25 cellular contexts compared by ENCODE assay signal in genomic region chr7:158005531-158005930, GRCh38.
"Had no signal": no experiment of that assay in that cellular context is flagged by ENCODE, and none has a peak within 500 bp of the region (broad histone marks: within the 10 kb centered on the region; RNA-seq: fewer than 3 reads in every experiment).

No MANE protein-coding gene starts in this region.

- H3K4me2 ChIP-seq: PC-9 had no signal

- H3K27ac ChIP-seq: ascending aorta, cardiac muscle cell, colonic mucosa, PC-9, WERI-Rb-1 had no signal

- ATAC-seq: activated CD8-positive, alpha-beta T cell treated with anti-CD3 and anti-CD28 coated beads, Interleukin-2, amount 10 ng/mL, durations not matched to agents 7 days and 5 days had no signal

- H3K4me1 ChIP-seq: ascending aorta, colonic mucosa had no signal

- H3K36me3 ChIP-seq: ascending aorta, cardiac muscle cell, colonic mucosa, MG63, WERI-Rb-1 had no signal

- H3K27me3 ChIP-seq: ascending aorta, cardiac muscle cell, colonic mucosa, MG63 had no signal

- H3K9me3 ChIP-seq: ascending aorta, colonic mucosa, MG63 had no signal

- H2AFZ ChIP-seq: PC-9 had no signal

- H3K4me3 ChIP-seq: ascending aorta, cardiac muscle cell, colonic mucosa, MG63, PC-9 had no signal

- DNase-seq: activated CD4-positive, alpha-beta T cell treated with anti-CD3 and anti-CD28 coated beads, Interleukin-2, amount 10 ng/mL, durations not matched to agents 7 days and 5 days; activated CD4-positive, alpha-beta T cell treated with anti-CD3 and anti-CD28 coated beads, Interleukin-2, amount 50 U/mL, for 48 hours; activated CD8-positive, alpha-beta memory T cell treated with anti-CD3 and anti-CD28 coated beads, Interleukin-2, amount 50 U/mL, for 48 hours; activated CD8-positive, alpha-beta T cell treated with anti-CD3 and anti-CD28 coated beads, Interleukin-2, amount 10 ng/mL, durations not matched to agents 7 days and 5 days; activated effector memory CD4-positive, alpha-beta T cell treated with Interleukin-2 at 50 U/mL for 16 hours; activated naive CD4-positive, alpha-beta T cell treated with anti-CD3 and anti-CD28 coated beads, Interleukin-2, amount 10 ng/mL, durations not matched to agents 7 days and 5 days; activated T-cell treated with anti-CD3 and anti-CD28 coated beads, Interleukin-2, amount 50 U/mL, for 48 hours; amygdala; colonic mucosa; MG63; MV-4-11; NCI-H1092; NCI-H1436 treated with DMSO at 0.1 percent for 48 hours; NCI-H1694 treated with DMSO at 0.1 percent for 48 hours; NCI-H2029; NCI-H345; NCI-H524 treated with DMSO at 0.1 percent for 48 hours; NK-92 treated with Interleukin-12 subunit alpha and Interleukin-12 subunit beta, amount 100 ng/mL, for 24 hours; PC-9; Right ventricle myocardium superior; SW 1271; T1000; WERI-Rb-1 had no signal
